Comparison of ENCODE assay signal across 16 cellular contexts in the genomic region with DNA sequence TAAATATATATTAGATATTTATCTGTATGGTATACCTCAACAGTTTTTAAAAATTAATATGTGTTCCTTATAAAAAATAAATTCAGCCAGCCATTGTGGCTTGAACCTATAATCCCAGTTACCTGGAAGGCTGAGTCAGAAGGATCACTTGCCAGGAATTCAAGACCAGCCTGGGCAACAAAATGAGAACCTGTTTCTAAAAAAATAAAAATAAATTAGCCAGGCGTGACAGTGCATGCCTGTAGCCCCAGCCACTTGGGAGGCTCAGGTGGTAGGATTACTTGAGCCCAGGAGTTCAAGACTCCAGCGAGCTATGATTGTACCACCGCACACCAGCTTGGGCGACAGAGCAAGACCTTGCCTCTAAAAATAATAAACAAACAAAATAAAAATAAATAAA. TPM values are rescaled to one million over a fixed set of nuclear protein-coding genes. Genes with fewer than 3 reads are reported as not detected.
DNase-seq lines count a peak whose midpoint lies in the region; ATAC-seq and TF ChIP-seq lines count a peak whose summit lies in the region.
"Had no signal": no experiment of that assay in that cellular context is flagged by ENCODE, and none has a peak within 500 bp of the region (broad histone marks: within the 10 kb centered on the region; RNA-seq: fewer than 3 reads in every experiment).

No MANE protein-coding gene starts in this region.

- no peak for TF ChIP-seq CTCF in foreskin keratinocyte (conservative IDR thresholded peaks at IDR 0.05)

- H3K4me1 ChIP-seq in foreskin keratinocyte, result peaks cover 46% of the 10 kb centered on the region
- H3K4me1 ChIP-seq: A549 had no signal

- no peak overlapping the region for H3K27ac Mint-ChIP-seq in stimulated activated memory B cell treated with anti-CD40 and anti-IgM and Interleukin-4, amounts not matched to agents 10 μg/mL and 1 μg/mL and 100 μg/mL, for 72 hours

- DNase-seq in DMS79 (lab: John Stamatoyannopoulos, UW) (peak; percentile 6), NCI-H2171 treated with DMSO at 0.1 percent for 48 hours (lab: John Stamatoyannopoulos, UW) (peak; percentile 81), foreskin keratinocyte (peak; percentile 71 to 87), renal cortical epithelial cell (ENCODE audit: low read depth) (peak; percentile 84), activated gamma-delta T cell (lab: John Stamatoyannopoulos, UW) (no peak), COLO668 (lab: John Stamatoyannopoulos, UW; ENCODE audit: unreplicated experiment) (no peak), 8988T (no peak)
- DNase-seq: Calu3, GM23248, NCI-H1694, NCI-H2107, NCI-H82, SHP77 had no signal

- peak overlapping the region; percentile 53 for H3K27ac ChIP-seq in foreskin keratinocyte
- H3K27ac ChIP-seq: A549, GM23248 had no signal

- H3K36me3 Mint-ChIP-seq in stimulated activated memory B cell treated with anti-CD40 and anti-IgM and Interleukin-4, amounts not matched to agents 10 μg/mL and 1 μg/mL and 100 μg/mL, for 72 hours, result peaks cover 61% of the 10 kb centered on the region

- peak; percentile 94 for ATAC-seq in foreskin keratinocyte
- no peak for ATAC-seq in stimulated activated memory B cell treated with anti-CD40 and anti-IgM and Interleukin-4, amounts not matched to agents 10 μg/mL and 1 μg/mL and 100 μg/mL, for 72 hours
- ATAC-seq: A549, Panc1 had no signal

- H3K4me1 Mint-ChIP-seq in stimulated activated memory B cell treated with anti-CD40 and anti-IgM and Interleukin-4, amounts not matched to agents 10 μg/mL and 1 μg/mL and 100 μg/mL, for 72 hours, result peaks cover 8% of the 10 kb centered on the region

- no peaks in the 10 kb centered on the region for H3K27me3 ChIP-seq in foreskin keratinocyte

- H3K27me3 Mint-ChIP-seq in stimulated activated memory B cell treated with anti-CD40 and anti-IgM and Interleukin-4, amounts not matched to agents 10 μg/mL and 1 μg/mL and 100 μg/mL, for 72 hours, result no peaks in the 10 kb centered on the region

- no peak overlapping the region for H3K4me3 Mint-ChIP-seq in stimulated activated memory B cell treated with anti-CD40 and anti-IgM and Interleukin-4, amounts not matched to agents 10 μg/mL and 1 μg/mL and 100 μg/mL, for 72 hours

- H3K9me3 Mint-ChIP-seq in stimulated activated memory B cell treated with anti-CD40 and anti-IgM and Interleukin-4, amounts not matched to agents 10 μg/mL and 1 μg/mL and 100 μg/mL, for 72 hours, result no peaks in the 10 kb centered on the region

RNA-seq across cellular contexts. Expression of a gene that starts 54.9 kb away (rescaled TPM):
- total RNA-seq in foreskin keratinocyte (11.1 and 13.3 TPM in 2 replicates), renal cortical epithelial cell (8.9 and 27.7 TPM in 2 replicates)
- polyA plus RNA-seq in foreskin keratinocyte, result 6.7 and 8.2 TPM in 2 replicates

Comparison
In these comparisons a context has a peak if more than half of its experiments do, and no peak if none do; other contexts are left out.
1. DNase-seq: peak in DMS79 (single experiment), NCI-H2171 treated with DMSO at 0.1 percent for 48 hours (single experiment), foreskin keratinocyte (2 of 2) and renal cortical epithelial cell (single experiment); none in activated gamma-delta T cell (single experiment), COLO668 (single experiment) and 8988T (single experiment).